In genomic region chr4:114597410-114598115, GRCh38 we compare ENCODE assay signal across 8 cellular contexts. TPM values are rescaled to one million over a fixed set of nuclear protein-coding genes. Genes with fewer than 3 reads are reported as not detected.
DNase-seq lines count a peak whose midpoint lies in the region; ATAC-seq, FAIRE-seq and TF ChIP-seq lines count a peak whose summit lies in the region.

No MANE protein-coding gene starts in this region.

- ATAC-seq in A549 (no peak), HG02610 (IDR thresholded peaks at IDR 0.05; ENCODE audit: unreplicated experiment) (no peak), HG03095 (IDR thresholded peaks at IDR 0.05; ENCODE audit: unreplicated experiment) (no peak)
- no peak for ATAC-seq in activated CD4-positive, CD25-positive, alpha-beta regulatory T cell treated with anti-CD3 and anti-CD28 coated beads, Interleukin-2, amount 50 U/mL, for 24 hours

- H3K36me3 Mint-ChIP-seq in brain = no peaks in the 10 kb centered on the region

- H3K9ac ChIP-seq in HUES48 (ENCODE audit: low read depth, low read length) = no peak overlapping the region

- H3K4me2 ChIP-seq in A549 = peak overlapping the region; percentile 87

- H3K9me3 ChIP-seq in A549 (no peaks in the 10 kb centered on the region), HUES48 (ENCODE audit: control insufficient read depth, insufficient read depth, low read length) (peaks cover 20% of the 10 kb centered on the region)

- POLR2A ChIA-PET in A549 (lab: Yijun Ruan, JAX) = no interaction called here

- TF ChIP-seq CTCF in A549 (IDR thresholded peaks at IDR 0.05) (no peak), brain (conservative IDR thresholded peaks at IDR 0.05) (no peak), foreskin fibroblast (IDR thresholded peaks at IDR 0.05; ENCODE audit: low read depth, low read length) (no peak)

- H3K4me3 ChIP-seq in A549 (peak overlapping the region; percentile 43), HUES48 (ENCODE audit: low read depth, low read length) (peak overlapping the region; percentile 86), foreskin fibroblast (ENCODE audit: low read depth in 1 of 2, low read length in 2 of 2) (peak overlapping the region in 1 of 2 donors; percentile 56)

- peaks cover 0 to 12% (median 3%) of the 10 kb centered on the region in 5 experiments for H3K9me3 Mint-ChIP-seq in brain

- H3K27ac ChIP-seq in A549 = no peak overlapping the region
- H3K27ac ChIP-seq in HUES48 (ENCODE audit: low read depth, low read length) = no peak overlapping the region

- no peak overlapping the region for H3K27ac Mint-ChIP-seq in brain

- TF ChIP-seq EP300 in A549 (IDR thresholded peaks at IDR 0.05) = no peak

- CTCF ChIA-PET in A549 (lab: Yijun Ruan, JAX) = no interaction called here

- H3K4me3 Mint-ChIP-seq in brain = peak overlapping the region; percentile 84 to 96 (median 91)

- no peak for TF ChIP-seq RAD21 in A549 (conservative IDR thresholded peaks at IDR 0.05 in 1 of 2, IDR thresholded peaks at IDR 0.05 in 1 of 2)

- no peak for FAIRE-seq in A549 (lab: Jason Lieb, UNC)

- peaks cover 5% of the 10 kb centered on the region; the same call in 1 of the 2 replicates for H3K27me3 ChIP-seq in HUES48 (ENCODE audit: control insufficient read depth, insufficient read depth, low read length)

- no peak for DNase-seq in A549 (ENCODE audit: low read depth in 1 of 2, low spot score in 1 of 2)
- DNase-seq in midbrain (lab: John Stamatoyannopoulos, UW) = peak; percentile 65
- no peak for DNase-seq in foreskin fibroblast

- TF ChIP-seq POLR2A in A549 (IDR thresholded peaks at IDR 0.05; ENCODE audit: low read length) = no peak

- H3K36me3 ChIP-seq in HUES48 (ENCODE audit: control insufficient read depth, insufficient read depth, low read length) = no peaks in the 10 kb centered on the region

- peaks cover 50% of the 10 kb centered on the region for H3K27me3 Mint-ChIP-seq in brain

- H3K4me1 ChIP-seq in A549 = no peaks in the 10 kb centered on the region; the same call in 2 of the 3 replicates
- H3K4me1 ChIP-seq in HUES48 (ENCODE audit: control insufficient read depth, insufficient read depth, low read length) = peaks cover 16% of the 10 kb centered on the region; the same call in 1 of the 2 replicates

- WGBS in A549 (ENCODE audit: missing lambda C conversion rate) = 43% methylated on average over 17 of the region's 17 CpGs

- peaks cover 15% of the 10 kb centered on the region for H3K4me1 Mint-ChIP-seq in brain

TF ChIP-seq in A549, 52 proteins besides CTCF, POLR2A, EP300 and RAD21:
- TF ChIP-seq KDM1A (IDR thresholded peaks at IDR 0.05; ENCODE audit: low read depth) = no peak
- no peak for TF ChIP-seq POLR2AphosphoS2 (conservative IDR thresholded peaks at IDR 0.05; ENCODE audit: low read length)
- no peak for TF ChIP-seq TFCP2L1 (CRISPR knock-in tag; IDR thresholded peaks at IDR 0.05)
- TF ChIP-seq NPAS2 (CRISPR knock-in tag; IDR thresholded peaks at IDR 0.05; ENCODE audit: borderline replicate concordance) = no peak
- TF ChIP-seq ATOH8 (CRISPR knock-in tag; IDR thresholded peaks at IDR 0.05; ENCODE audit: low read depth) = no peak
- TF ChIP-seq E2F6 (IDR thresholded peaks at IDR 0.05; ENCODE audit: borderline replicate concordance, low read depth) = no peak
- no peak for TF ChIP-seq NR3C1 (IDR thresholded peaks at IDR 0.05)
- no peak for TF ChIP-seq SMC3 (IDR thresholded peaks at IDR 0.05)
- no peak for TF ChIP-seq KDM5A (IDR thresholded peaks at IDR 0.05)
- no peak for TF ChIP-seq HOXB5 (CRISPR knock-in tag; IDR thresholded peaks at IDR 0.05)
- no peak for TF ChIP-seq ZC3H11A (IDR thresholded peaks at IDR 0.05)
- TF ChIP-seq HMGXB4 (CRISPR knock-in tag; IDR thresholded peaks at IDR 0.05; ENCODE audit: borderline replicate concordance) = no peak
- no peak for TF ChIP-seq PBX3 (IDR thresholded peaks at IDR 0.05)
- no peak for TF ChIP-seq ZSCAN20 (CRISPR knock-in tag; IDR thresholded peaks at IDR 0.05)
- TF ChIP-seq CEBPB (IDR thresholded peaks at IDR 0.05) = no peak
- TF ChIP-seq RFX5 (IDR thresholded peaks at IDR 0.05) = no peak
- TF ChIP-seq PHF8 (IDR thresholded peaks at IDR 0.05; ENCODE audit: borderline replicate concordance, low read depth) = no peak
- TF ChIP-seq FOXS1 (CRISPR knock-in tag; IDR thresholded peaks at IDR 0.05) = no peak
- no peak for TF ChIP-seq TP53 (CRISPR knock-in tag; IDR thresholded peaks at IDR 0.05)

RNA-seq across cellular contexts. Expression of gene UGT8, which starts 1.0 kb away (rescaled TPM):
- polyA plus RNA-seq in A549 (2011; rRNA removed) = 0.06 and 0.08 TPM in 2 replicates
- 0.01 TPM in 2 replicates for polyA plus RNA-seq in A549 (2012; cell fraction: cytosol; rRNA removed)
- 0.06 TPM in 1 of 2 replicates, not detected in the other for polyA plus RNA-seq in A549 (2012; cell fraction: nucleus; rRNA removed)
- polyA plus RNA-seq in A549 (2017; fragmentation: RNase III; extraction: RNeasy Plus Mini Kit Qiagen cat#74134 plus additional on column Dnase treatment) = 0.04 to 0.12 TPM in 2 of 3 replicates, not detected in the other
- 0.24 TPM in 1 of 2 replicates, not detected in the other for polyA minus RNA-seq in A549 (2011; rRNA and poly(A)+ RNA removed)
- polyA plus RNA-seq in brain (ENCODE audit: insufficient read depth, low read depth, low replicate concordance) = 36.5 TPM

Comparison
In these comparisons a context has a peak if more than half of its experiments do, and no peak if none do; other contexts are left out.
1. RNA of gene UGT8, which starts 1.0 kb away (polyA plus RNA-seq): 36.5 TPM in brain (single experiment); 0.01 to 0.12 TPM in A549; every median in the first group is over 10 times any median in the second.